ENCODE assay signal across 9 cellular contexts in genomic region chr3:191331443-191331842, GRCh38. TPM values are rescaled to one million over a fixed set of nuclear protein-coding genes. Genes with fewer than 3 reads are reported as not detected.
DNase-seq lines count a peak whose midpoint lies in the region; ATAC-seq and TF ChIP-seq lines count a peak whose summit lies in the region.
"Had no signal": no experiment of that assay in that cellular context is flagged by ENCODE, and none has a peak within 500 bp of the region (broad histone marks: within the 10 kb centered on the region; RNA-seq: fewer than 3 reads in every experiment).

No MANE protein-coding gene starts in this region.

- no peaks in the 10 kb centered on the region for H3K9me3 Mint-ChIP-seq in activated CD8-positive, alpha-beta memory T cell treated with anti-CD3 and anti-CD28 coated beads, Interleukin-2, amount 10 ng/mL, durations not matched to agents 7 days and 5 days (ENCODE audit: low read depth)

- peak overlapping the region; percentile 87 for H3K4me3 ChIP-seq in GM12865 (ENCODE audit: low read depth, low read length)
- H3K4me3 ChIP-seq in SJSA1, result peak overlapping the region; percentile 87
- peak overlapping the region; percentile 85 for H3K4me3 ChIP-seq in smooth muscle cell

- H3K4me3 Mint-ChIP-seq in activated CD8-positive, alpha-beta memory T cell treated with anti-CD3 and anti-CD28 coated beads, Interleukin-2, amount 10 ng/mL, durations not matched to agents 7 days and 5 days, result no peak overlapping the region

- H3K79me2 ChIP-seq in smooth muscle cell (ENCODE audit: low read depth), result peaks cover 60% of the 10 kb centered on the region

- H3K27ac Mint-ChIP-seq in activated CD8-positive, alpha-beta memory T cell treated with anti-CD3 and anti-CD28 coated beads, Interleukin-2, amount 10 ng/mL, durations not matched to agents 7 days and 5 days, result no peak overlapping the region

- H3K4me1 Mint-ChIP-seq in activated CD8-positive, alpha-beta memory T cell treated with anti-CD3 and anti-CD28 coated beads, Interleukin-2, amount 10 ng/mL, durations not matched to agents 7 days and 5 days, result peaks cover 16% of the 10 kb centered on the region

- WGBS in smooth muscle cell (ENCODE audit: low lambda C conversion rate), result 83% methylated on average over 3 of the region's 3 CpGs

- H3K9me3 ChIP-seq in SJSA1 (replicated peaks) (no peaks in the 10 kb centered on the region), smooth muscle cell (replicated peaks; ENCODE audit: low read depth) (no peaks in the 10 kb centered on the region)

- DNase-seq in GM12865 (ENCODE audit: low read depth) (no peak), SJSA1 (ENCODE audit: low read depth in 1 of 2, low spot score in 2 of 2) (peak in 1 of 2 experiments; percentile 27), glomerular visceral epithelial cell (ENCODE audit: extremely low spot score) (peak; percentile 51), smooth muscle cell (lab: John Stamatoyannopoulos, UW; ENCODE audit: unreplicated experiment) (no peak), NCI-H2227 treated with DMSO at 0.1 percent for 48 hours (lab: John Stamatoyannopoulos, UW) (no peak), OCI-M2 (lab: John Stamatoyannopoulos, UW; ENCODE audit: unreplicated experiment) (no peak)
- no peak for DNase-seq in activated CD8-positive, alpha-beta memory T cell treated with anti-CD3 and anti-CD28 coated beads, Interleukin-2, amount 10 ng/mL, durations not matched to agents 7 days and 5 days
- DNase-seq: effector CD8-positive, alpha-beta T cell had no signal

- H3K4me1 ChIP-seq in SJSA1 (replicated peaks) (peaks cover 45% of the 10 kb centered on the region), smooth muscle cell (ENCODE audit: low read depth) (peaks cover 33% of the 10 kb centered on the region)

- H3F3A ChIP-seq in smooth muscle cell (ENCODE audit: low read depth), result peaks cover 9% of the 10 kb centered on the region

- no peak for ATAC-seq in HG03139 (IDR thresholded peaks at IDR 0.05; ENCODE audit: unreplicated experiment)
- no peak for ATAC-seq in activated CD8-positive, alpha-beta memory T cell treated with anti-CD3 and anti-CD28 coated beads, Interleukin-2, amount 10 ng/mL, durations not matched to agents 7 days and 5 days

- H3K36me3 Mint-ChIP-seq in activated CD8-positive, alpha-beta memory T cell treated with anti-CD3 and anti-CD28 coated beads, Interleukin-2, amount 10 ng/mL, durations not matched to agents 7 days and 5 days, result peaks cover 2% of the 10 kb centered on the region

- H3K27me3 ChIP-seq in SJSA1 (replicated peaks) (no peaks in the 10 kb centered on the region), smooth muscle cell (ENCODE audit: low read depth) (no peaks in the 10 kb centered on the region)

- H3K4me2 ChIP-seq in smooth muscle cell, result peak overlapping the region; percentile 84

- no peaks in the 10 kb centered on the region for H4K20me1 ChIP-seq in smooth muscle cell (ENCODE audit: low read depth)

- TF ChIP-seq CTCF in GM12865 (IDR thresholded peaks at IDR 0.05; ENCODE audit: insufficient read depth, low read depth, low read length, missing control alignments) (no peak), smooth muscle cell (IDR thresholded peaks at IDR 0.05; ENCODE audit: borderline replicate concordance, insufficient read depth, poor library complexity, severe bottlenecking) (no peak)

- peak overlapping the region; percentile 88 for H3K9ac ChIP-seq in smooth muscle cell (ENCODE audit: low read depth)

- H3K27me3 Mint-ChIP-seq in activated CD8-positive, alpha-beta memory T cell treated with anti-CD3 and anti-CD28 coated beads, Interleukin-2, amount 10 ng/mL, durations not matched to agents 7 days and 5 days, result peaks cover 18% of the 10 kb centered on the region

- H2AFZ ChIP-seq in smooth muscle cell (ENCODE audit: low read depth), result no peak overlapping the region

- H3K27ac ChIP-seq in SJSA1, result peak overlapping the region; percentile 83
- H3K27ac ChIP-seq in smooth muscle cell (ENCODE audit: low read depth), result peak overlapping the region; percentile 91

- H3K36me3 ChIP-seq in SJSA1, result peaks cover 5% of the 10 kb centered on the region
- H3K36me3 ChIP-seq in smooth muscle cell (ENCODE audit: low read depth), result no peaks in the 10 kb centered on the region

- CTCF ChIA-PET in activated CD8-positive, alpha-beta memory T cell treated with anti-CD3 and anti-CD28 coated beads, Interleukin-2, amount 10 ng/mL, durations not matched to agents 7 days and 5 days (lab: Charles Lee), result interaction anchor here (0.8 kb wide), 1 partner anchor 9 kb away, joined by 3 read pairs; no protein-coding TSS in a partner anchor

RNA-seq across cellular contexts. Expression of gene UTS2B, which starts 1.1 kb away (rescaled TPM):
- 0.76 TPM in 1 of 2 replicates, not detected in the other for total RNA-seq in SJSA1 (2014; rRNA removed; shearing (Covaris generic))
- total RNA-seq in smooth muscle cell, result 0.13 and 1.1 TPM in 2 replicates
- polyA plus RNA-seq in smooth muscle cell, result 0.56 TPM in 1 of 2 replicates, not detected in the other
- total RNA-seq in activated CD8-positive, alpha-beta memory T cell treated with anti-CD3 and anti-CD28 coated beads, Interleukin-2, amount 10 ng/mL, durations not matched to agents 7 days and 5 days, result not detected

RNA-seq across cellular contexts. Expression of gene CCDC50, which starts 2.2 kb away (rescaled TPM):
- total RNA-seq in SJSA1 (2014; rRNA removed; shearing (Covaris generic)), result 132 and 155 TPM in 2 replicates
- 53.9 and 58.7 TPM in 2 replicates for total RNA-seq in smooth muscle cell
- 31.7 and 42.9 TPM in 2 replicates for polyA plus RNA-seq in smooth muscle cell
- 10 to 100 TPM; 11.8 to 21.3 TPM for total RNA-seq in activated CD8-positive, alpha-beta memory T cell treated with anti-CD3 and anti-CD28 coated beads, Interleukin-2, amount 10 ng/mL, durations not matched to agents 7 days and 5 days
